In the genomic region with DNA sequence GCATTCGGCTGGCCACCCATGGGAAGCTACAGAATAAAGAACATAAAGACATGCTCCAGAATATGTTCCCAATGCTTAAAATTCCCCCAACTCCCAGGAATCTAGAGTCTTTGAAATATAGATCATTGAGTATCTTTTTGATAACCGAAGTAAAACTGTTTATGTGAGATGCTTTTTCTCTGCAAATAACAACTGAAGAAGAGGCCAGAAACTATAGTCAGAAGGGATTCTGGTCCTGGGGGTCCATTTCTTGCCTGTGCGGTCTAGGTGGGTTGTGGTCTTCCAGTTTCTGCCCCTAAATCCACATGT, we compare ENCODE assay signal across 11 cellular contexts.
"Had no signal": no experiment of that assay in that cellular context is flagged by ENCODE, and none has a peak within 500 bp of the region (broad histone marks: within the 10 kb centered on the region; RNA-seq: fewer than 3 reads in every experiment).

No MANE protein-coding gene starts in this region.

- H3K9me3 Mint-ChIP-seq: activated CD4-positive, alpha-beta T cell treated with anti-CD3 and anti-CD28 coated beads, Interleukin-2, amount 10 ng/mL, durations not matched to agents 7 days and 5 days; activated naive CD8-positive, alpha-beta T cell treated with anti-CD3 and anti-CD28 coated beads, Interleukin-2, amount 10 ng/mL, durations not matched to agents 7 days and 5 days; naive thymus-derived CD8-positive, alpha-beta T cell; stimulated activated naive CD8-positive, alpha-beta T cell treated with anti-CD3 and anti-CD28 coated beads, Interleukin-15, amount 100 ng/mL, for 72 hours; T-helper 2 cell treated with Interferon-gamma antibody and Interleukin-4, amounts not matched to agents 5 μg/mL and 100 μg/mL, for 36 hours had no signal

- H3K27ac Mint-ChIP-seq: activated CD4-positive, alpha-beta T cell treated with anti-CD3 and anti-CD28 coated beads, Interleukin-2, amount 10 ng/mL, durations not matched to agents 7 days and 5 days; activated naive CD8-positive, alpha-beta T cell treated with anti-CD3 and anti-CD28 coated beads, Interleukin-2, amount 10 ng/mL, durations not matched to agents 7 days and 5 days; stimulated activated naive CD8-positive, alpha-beta T cell treated with anti-CD3 and anti-CD28 coated beads, Interleukin-15, amount 100 ng/mL, for 72 hours; T-helper 2 cell treated with Interferon-gamma antibody and Interleukin-4, amounts not matched to agents 5 μg/mL and 100 μg/mL, for 36 hours had no signal

- H3K9me3 ChIP-seq: psoas muscle, thoracic aorta had no signal

- H3K36me3 ChIP-seq: thoracic aorta had no signal

- DNase-seq: cortex of kidney; effector CD8-positive, alpha-beta T cell had no signal

- H3K4me2 ChIP-seq: smooth muscle cell had no signal

- H3K27me3 Mint-ChIP-seq: naive thymus-derived CD8-positive, alpha-beta T cell; stimulated activated naive CD8-positive, alpha-beta T cell treated with anti-CD3 and anti-CD28 coated beads, Interleukin-15, amount 100 ng/mL, for 72 hours had no signal

- H3K4me3 Mint-ChIP-seq: activated CD4-positive, alpha-beta T cell treated with anti-CD3 and anti-CD28 coated beads, Interleukin-2, amount 10 ng/mL, durations not matched to agents 7 days and 5 days; activated naive CD8-positive, alpha-beta T cell treated with anti-CD3 and anti-CD28 coated beads, Interleukin-2, amount 10 ng/mL, durations not matched to agents 7 days and 5 days; brain; naive thymus-derived CD8-positive, alpha-beta T cell; stimulated activated naive CD8-positive, alpha-beta T cell treated with anti-CD3 and anti-CD28 coated beads, Interleukin-15, amount 100 ng/mL, for 72 hours; T-helper 2 cell treated with Interferon-gamma antibody and Interleukin-4, amounts not matched to agents 5 μg/mL and 100 μg/mL, for 36 hours had no signal

- H3K27ac ChIP-seq: psoas muscle, thoracic aorta had no signal

- H3K4me3 ChIP-seq: psoas muscle, smooth muscle cell, thoracic aorta had no signal

- H3K36me3 Mint-ChIP-seq: activated naive CD8-positive, alpha-beta T cell treated with anti-CD3 and anti-CD28 coated beads, Interleukin-2, amount 10 ng/mL, durations not matched to agents 7 days and 5 days; brain; naive thymus-derived CD8-positive, alpha-beta T cell had no signal
